ENCODE assay signal across 13 cellular contexts in the genomic region with DNA sequence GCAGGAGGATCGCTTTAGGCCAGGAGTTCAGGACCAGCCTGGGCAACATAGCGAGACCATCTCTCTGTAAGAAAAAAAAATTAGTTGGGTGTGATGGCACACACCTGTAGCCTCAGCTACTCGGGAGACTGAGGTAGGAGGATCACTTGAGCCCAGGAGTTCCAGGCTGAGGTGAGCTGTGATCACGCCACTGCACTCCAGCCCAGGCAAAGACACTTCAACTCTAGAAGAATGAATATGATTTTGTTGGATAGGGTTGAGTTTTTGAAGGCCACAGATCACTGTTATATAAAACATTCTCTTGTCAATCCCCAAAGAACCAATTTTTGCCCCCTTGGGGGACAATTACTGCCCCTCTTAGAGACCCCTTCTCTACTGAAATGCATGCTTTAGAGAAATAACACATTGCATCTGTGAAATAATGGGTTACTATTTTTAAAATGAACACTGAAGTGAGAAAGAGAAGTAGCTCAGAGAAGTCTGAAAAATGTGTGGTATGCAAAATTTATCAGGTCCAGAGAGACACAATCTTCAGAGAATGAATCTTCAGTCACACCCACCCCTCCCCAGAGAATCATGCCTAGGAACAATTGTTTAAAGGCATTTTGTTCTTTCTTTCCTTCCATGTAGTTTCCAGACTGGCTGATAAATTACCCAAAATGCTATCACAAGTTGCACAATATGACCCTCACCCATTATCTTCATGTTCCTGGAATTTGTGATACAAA.
DNase-seq lines count a peak whose midpoint lies in the region; ATAC-seq and TF ChIP-seq lines count a peak whose summit lies in the region.
"Had no signal": no experiment of that assay in that cellular context is flagged by ENCODE, and none has a peak within 500 bp of the region (broad histone marks: within the 10 kb centered on the region; RNA-seq: fewer than 3 reads in every experiment).

No MANE protein-coding gene starts in this region.

- H3K9ac ChIP-seq in KMS-11: no peak overlapping the region

- H3K4me3 ChIP-seq in KMS-11 (IDR thresholded peaks at IDR 0.05; ENCODE audit: insufficient read depth, low read depth, low read length): no peak overlapping the region
- H3K4me3 ChIP-seq: left ventricle myocardium inferior, upper lobe of left lung had no signal

- no peaks in the 10 kb centered on the region for H3K79me2 ChIP-seq in KMS-11 (ENCODE audit: insufficient read depth, low read depth)

- no peaks in the 10 kb centered on the region for H4K20me1 ChIP-seq in KMS-11 (ENCODE audit: insufficient read depth)

- no peak overlapping the region; the same call in 1 of the 2 replicates for H3K27ac ChIP-seq in KMS-11
- H3K27ac ChIP-seq: left ventricle myocardium inferior had no signal

- peak; percentile 39 for DNase-seq in activated CD8-positive, alpha-beta memory T cell treated with anti-CD3 and anti-CD28 coated beads, Interleukin-2, amount 50 U/mL, for 48 hours
- no peak for DNase-seq in activated CD8-positive, alpha-beta memory T cell treated with anti-CD3 and anti-CD28 coated beads for 24 hours
- no peak for DNase-seq in HCEC 1CT
- DNase-seq in NCI-H187 (lab: John Stamatoyannopoulos, UW): no peak
- DNase-seq in HEK293T (ENCODE audit: extremely low spot score): no peak
- DNase-seq in NCI-H2107 (lab: John Stamatoyannopoulos, UW): no peak
- DNase-seq: activated effector memory CD4-positive, alpha-beta T cell treated with Interleukin-2 at 50 U/mL for 16 hours; left ventricle myocardium inferior; NCI-H146; upper lobe of left lung had no signal

- no peak for TF ChIP-seq CTCF in KMS-11 (conservative IDR thresholded peaks at IDR 0.05; ENCODE audit: low read depth, low read length)

- H2AFZ ChIP-seq in KMS-11 (ENCODE audit: low read depth): no peak overlapping the region; the same call in 1 of the 2 replicates

- ATAC-seq in HG02798 (IDR thresholded peaks at IDR 0.05; ENCODE audit: poor library complexity, unreplicated experiment): peak; percentile 90
- ATAC-seq: SK-N-SH treated with all-trans-retinoic acid at 6 μM for 48 hours had no signal

- POLR2A ChIA-PET in HEK293T (lab: Yijun Ruan, JAX): no interaction called here

- CTCF ChIA-PET in HEK293T (lab: Yijun Ruan, JAX): no interaction called here

- H3K4me2 ChIP-seq in KMS-11: peak overlapping the region; percentile 39; the same call in 1 of the 2 replicates

- peaks cover 31% of the 10 kb centered on the region for H3K4me1 ChIP-seq in KMS-11 (ENCODE audit: low read depth, poor library complexity, severe bottlenecking)

- H3K36me3 ChIP-seq in KMS-11 (ENCODE audit: insufficient read depth): no peaks in the 10 kb centered on the region
- H3K36me3 ChIP-seq: left ventricle myocardium inferior, upper lobe of left lung had no signal

- no peaks in the 10 kb centered on the region for H3K27me3 ChIP-seq in KMS-11 (ENCODE audit: insufficient read depth, low read depth)
- H3K27me3 ChIP-seq: upper lobe of left lung had no signal

TF ChIP-seq in HEK293T, 16 proteins besides CTCF, POLR2A, EP300 and RAD21:
- TF ChIP-seq BHLHE40 (IDR thresholded peaks at IDR 0.05; ENCODE audit: borderline replicate concordance) (no peak), FOXA1 (IDR thresholded peaks at IDR 0.05) (no peak), ELF4 (IDR thresholded peaks at IDR 0.05) (no peak), L3MBTL2 (conservative IDR thresholded peaks at IDR 0.05) (no peak), FOXM1 (IDR thresholded peaks at IDR 0.05; ENCODE audit: borderline replicate concordance) (no peak), ARNT (IDR thresholded peaks at IDR 0.05) (no peak), FOXK2 (IDR thresholded peaks at IDR 0.05) (no peak)
- TF ChIP-seq, protein P1, sequence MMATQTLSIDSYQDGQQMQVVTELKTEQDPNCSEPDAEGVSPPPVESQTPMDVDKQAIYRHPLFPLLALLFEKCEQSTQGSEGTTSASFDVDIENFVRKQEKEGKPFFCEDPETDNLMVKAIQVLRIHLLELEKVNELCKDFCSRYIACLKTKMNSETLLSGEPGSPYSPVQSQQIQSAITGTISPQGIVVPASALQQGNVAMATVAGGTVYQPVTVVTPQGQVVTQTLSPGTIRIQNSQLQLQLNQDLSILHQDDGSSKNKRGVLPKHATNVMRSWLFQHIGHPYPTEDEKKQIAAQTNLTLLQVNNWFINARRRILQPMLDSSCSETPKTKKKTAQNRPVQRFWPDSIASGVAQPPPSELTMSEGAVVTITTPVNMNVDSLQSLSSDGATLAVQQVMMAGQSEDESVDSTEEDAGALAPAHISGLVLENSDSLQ (IDR thresholded peaks at IDR 0.05): no peak
TF ChIP-seq in HEK293T: peak in this region for 0.
